In the genomic region with DNA sequence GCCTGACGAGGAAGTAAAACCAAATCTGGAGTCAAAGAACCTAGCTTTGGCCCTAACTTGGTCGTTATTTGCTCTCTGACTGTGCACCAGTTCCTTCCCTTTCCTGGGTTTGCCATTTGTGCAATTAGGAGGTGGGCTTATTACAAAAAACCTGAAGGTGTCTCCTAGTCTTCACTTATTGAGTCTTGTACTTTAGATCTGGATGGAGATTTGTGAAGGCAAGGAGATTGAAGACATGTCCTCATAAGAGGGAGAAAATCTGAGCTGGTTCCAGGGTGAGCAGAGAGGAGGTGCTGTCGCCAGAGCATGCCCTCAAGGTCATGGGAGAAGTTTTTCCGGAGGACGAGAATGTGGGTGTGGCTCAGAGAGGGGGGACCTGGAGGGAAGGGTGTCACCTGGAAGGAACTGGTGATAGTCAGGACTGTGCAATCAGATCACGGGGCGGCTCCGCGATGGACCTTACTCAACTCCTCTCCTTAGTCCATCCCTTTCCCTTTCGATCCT, we compare ENCODE assay signal across 8 cellular contexts. TPM values are rescaled to one million over a fixed set of nuclear protein-coding genes. Genes with fewer than 3 reads are reported as not detected.
DNase-seq lines count a peak whose midpoint lies in the region; TF ChIP-seq lines count a peak whose summit lies in the region.

No MANE protein-coding gene starts in this region.

- CTCF ChIA-PET in activated CD4-positive, alpha-beta T cell treated with anti-CD3 and anti-CD28 coated beads, Interleukin-2, amount 10 ng/mL, durations not matched to agents 7 days and 5 days (lab: Charles Lee) = interaction anchor here (0.6 to 5.2 kb wide), 14 partner anchors 13 to 570 kb away, joined by 3 to 29 read pairs (median 4); partner anchors contain the start of genes GSS and MYH7B
- CTCF ChIA-PET in activated CD4-positive, alpha-beta memory T cell treated with anti-CD3 and anti-CD28 coated beads for 36 hours (lab: Charles Lee) = interaction anchor here (0.6 to 5.7 kb wide), 15 partner anchors 9 to 556 kb away, joined by 3 to 139 read pairs (median 4); partner anchors contain the start of genes EDEM2, GSS and MYH7B

- DNase-seq in activated CD4-positive, alpha-beta T cell treated with anti-CD3 and anti-CD28 coated beads, Interleukin-2, amount 10 ng/mL, durations not matched to agents 7 days and 5 days = no peak
- no peak for DNase-seq in activated CD4-positive, alpha-beta T cell treated with anti-CD3 and anti-CD28 coated beads for 48 hours
- no peak for DNase-seq in activated CD4-positive, alpha-beta memory T cell treated with anti-CD3 and anti-CD28 coated beads for 36 hours
- DNase-seq in immature natural killer cell = no peak
- no peak for DNase-seq in thyroid gland
- no peak for DNase-seq in HK-2 (ENCODE audit: unreplicated experiment)
- DNase-seq in NCI-H2227 (lab: John Stamatoyannopoulos, UW; ENCODE audit: unreplicated experiment) = no peak
- DNase-seq in AG08396 (ENCODE audit: low spot score) = no peak

- peaks cover 71% of the 10 kb centered on the region for H3K4me1 Mint-ChIP-seq in activated CD4-positive, alpha-beta T cell treated with anti-CD3 and anti-CD28 coated beads, Interleukin-2, amount 10 ng/mL, durations not matched to agents 7 days and 5 days
- peaks cover 55% of the 10 kb centered on the region for H3K4me1 Mint-ChIP-seq in activated CD4-positive, alpha-beta memory T cell treated with anti-CD3 and anti-CD28 coated beads for 36 hours (ENCODE audit: low read depth)
- H3K4me1 Mint-ChIP-seq in immature natural killer cell = peaks cover 48 to 55% of the 10 kb centered on the region in 2 donors

- TF ChIP-seq POLR2A in thyroid gland (IDR thresholded peaks at IDR 0.05) = peak in 1 of 2 donors; percentile 62

- no peaks in the 10 kb centered on the region for H3K27me3 ChIP-seq in thyroid gland

- H3K27ac ChIP-seq in thyroid gland = peak overlapping the region; percentile 69 to 86 (median 70)

- no peaks in the 10 kb centered on the region for H3K9me3 Mint-ChIP-seq in activated CD4-positive, alpha-beta T cell treated with anti-CD3 and anti-CD28 coated beads, Interleukin-2, amount 10 ng/mL, durations not matched to agents 7 days and 5 days
- H3K9me3 Mint-ChIP-seq in activated CD4-positive, alpha-beta memory T cell treated with anti-CD3 and anti-CD28 coated beads for 36 hours = no peaks in the 10 kb centered on the region
- H3K9me3 Mint-ChIP-seq in immature natural killer cell = peaks cover 0 to 2% (median 0%) of the 10 kb centered on the region in 6 donors

- H3K4me3 Mint-ChIP-seq in activated CD4-positive, alpha-beta T cell treated with anti-CD3 and anti-CD28 coated beads, Interleukin-2, amount 10 ng/mL, durations not matched to agents 7 days and 5 days = peak overlapping the region; percentile 93
- peak overlapping the region; percentile 84 for H3K4me3 Mint-ChIP-seq in activated CD4-positive, alpha-beta memory T cell treated with anti-CD3 and anti-CD28 coated beads for 36 hours
- H3K4me3 Mint-ChIP-seq in immature natural killer cell = peak overlapping the region; percentile 81 to 90 (median 87)

- POLR2A ChIA-PET in activated CD4-positive, alpha-beta T cell treated with anti-CD3 and anti-CD28 coated beads, Interleukin-2, amount 10 ng/mL, durations not matched to agents 7 days and 5 days (lab: Charles Lee) = no interaction called here
- POLR2A ChIA-PET in activated CD4-positive, alpha-beta memory T cell treated with anti-CD3 and anti-CD28 coated beads for 36 hours (lab: Charles Lee) = interaction anchor here (1.3 to 2.5 kb wide), 2 partner anchors 51 to 80 kb away, joined by 3 to 13 read pairs; partner anchors contain the start of genes GSS and MYH7B

- peak in 3 of 6 experiments; percentile 30 to 52 (median 43) for TF ChIP-seq CTCF in thyroid gland (IDR thresholded peaks at IDR 0.05)

- H3K27me3 Mint-ChIP-seq in activated CD4-positive, alpha-beta T cell treated with anti-CD3 and anti-CD28 coated beads, Interleukin-2, amount 10 ng/mL, durations not matched to agents 7 days and 5 days = peaks cover 3% of the 10 kb centered on the region
- H3K27me3 Mint-ChIP-seq in activated CD4-positive, alpha-beta memory T cell treated with anti-CD3 and anti-CD28 coated beads for 36 hours = no peaks in the 10 kb centered on the region
- peaks cover 2 to 16% (median 13%) of the 10 kb centered on the region in 3 donors for H3K27me3 Mint-ChIP-seq in immature natural killer cell (ENCODE audit: low read depth in 3 of 3)

- H3K4me3 ChIP-seq in thyroid gland (replicated peaks in 1 of 3) = peak overlapping the region; percentile 5 to 88 (median 14)

- no peaks in the 10 kb centered on the region for H3K9me3 ChIP-seq in thyroid gland

- H3K4me1 ChIP-seq in thyroid gland = peaks cover 14 to 20% of the 10 kb centered on the region in 2 donors

- intact Hi-C loops in activated CD4-positive, alpha-beta memory T cell treated with anti-CD3 and anti-CD28 coated beads for 36 hours (cut with micrococcal nuclease) = loop anchor here (1.0 to 10.0 kb wide), 6 partner anchors 16 to 739 kb away; partner anchors contain the start of genes NCOA6, SPAG4 and TRPC4AP
- intact Hi-C loops in thyroid gland (cut with DNase I) = loop anchor here (10.0 kb wide), 1 partner anchor 219 kb away; the partner anchor contains the start of gene TRPC4AP

- H3K27ac Mint-ChIP-seq in activated CD4-positive, alpha-beta T cell treated with anti-CD3 and anti-CD28 coated beads, Interleukin-2, amount 10 ng/mL, durations not matched to agents 7 days and 5 days = peak overlapping the region; percentile 84
- H3K27ac Mint-ChIP-seq in activated CD4-positive, alpha-beta memory T cell treated with anti-CD3 and anti-CD28 coated beads for 36 hours = peak overlapping the region; percentile 80
- H3K27ac Mint-ChIP-seq in immature natural killer cell = peak overlapping the region in 5 of 6 donors; percentile 42 to 78 (median 66)

- WGBS in thyroid gland, 2 donors = 18 to 22% methylated on average over 10 of the region's 10 CpGs

- peaks cover 4% of the 10 kb centered on the region for H3K36me3 Mint-ChIP-seq in activated CD4-positive, alpha-beta T cell treated with anti-CD3 and anti-CD28 coated beads, Interleukin-2, amount 10 ng/mL, durations not matched to agents 7 days and 5 days (ENCODE audit: low read depth)
- no peaks in the 10 kb centered on the region for H3K36me3 Mint-ChIP-seq in activated CD4-positive, alpha-beta memory T cell treated with anti-CD3 and anti-CD28 coated beads for 36 hours
- no peaks in the 10 kb centered on the region for H3K36me3 Mint-ChIP-seq in immature natural killer cell

- no peaks in the 10 kb centered on the region for H3K36me3 ChIP-seq in thyroid gland

RNA-seq across cellular contexts. Expression of gene ACSS2, which starts 0.7 kb away (rescaled TPM):
- total RNA-seq in activated CD4-positive, alpha-beta T cell treated with anti-CD3 and anti-CD28 coated beads, Interleukin-2, amount 10 ng/mL, durations not matched to agents 7 days and 5 days = 10 to 100 TPM; 33.0 to 36.1 TPM
- total RNA-seq in activated CD4-positive, alpha-beta memory T cell treated with anti-CD3 and anti-CD28 coated beads for 36 hours = 10 to 100 TPM; 45.6 to 47.7 TPM
- polyA plus RNA-seq in immature natural killer cell = 1 to 10 TPM; 1.5 to 4.9 (median 3.5) TPM
- total RNA-seq in thyroid gland = 10 to 100 TPM; 48.5 to 89.6 (median 68.1) TPM

RNA-seq across cellular contexts. Expression of gene GGT7, which starts 3.1 kb away (rescaled TPM):
- total RNA-seq in activated CD4-positive, alpha-beta T cell treated with anti-CD3 and anti-CD28 coated beads, Interleukin-2, amount 10 ng/mL, durations not matched to agents 7 days and 5 days = 1 to 10 TPM; 5.7 to 7.2 TPM
- total RNA-seq in activated CD4-positive, alpha-beta memory T cell treated with anti-CD3 and anti-CD28 coated beads for 36 hours = 10 to 100 TPM; 12.3 to 14.2 TPM
- polyA plus RNA-seq in immature natural killer cell = 1 to 10 TPM in 1 of 3 donors, under 1 TPM in 2; 0.85 to 2.6 (median 0.94) TPM
- total RNA-seq in thyroid gland = 10 to 100 TPM; 24.1 to 41.1 (median 37.6) TPM

RNA-seq across cellular contexts. Expression of gene NCOA6, which starts 50.3 kb away (rescaled TPM):
- 10 to 100 TPM; 32.3 to 35.0 TPM for total RNA-seq in activated CD4-positive, alpha-beta T cell treated with anti-CD3 and anti-CD28 coated beads, Interleukin-2, amount 10 ng/mL, durations not matched to agents 7 days and 5 days
- total RNA-seq in activated CD4-positive, alpha-beta memory T cell treated with anti-CD3 and anti-CD28 coated beads for 36 hours = 10 to 100 TPM; 19.6 to 20.7 TPM
- polyA plus RNA-seq in immature natural killer cell = 10 to 100 TPM in 1 of 3 donors, 1 to 10 TPM in 1, under 1 TPM in 1; 0.65 to 17.3 (median 3.0) TPM
- total RNA-seq in thyroid gland = 10 to 100 TPM; 26.5 to 33.8 (median 32.3) TPM
